In the genomic region with DNA sequence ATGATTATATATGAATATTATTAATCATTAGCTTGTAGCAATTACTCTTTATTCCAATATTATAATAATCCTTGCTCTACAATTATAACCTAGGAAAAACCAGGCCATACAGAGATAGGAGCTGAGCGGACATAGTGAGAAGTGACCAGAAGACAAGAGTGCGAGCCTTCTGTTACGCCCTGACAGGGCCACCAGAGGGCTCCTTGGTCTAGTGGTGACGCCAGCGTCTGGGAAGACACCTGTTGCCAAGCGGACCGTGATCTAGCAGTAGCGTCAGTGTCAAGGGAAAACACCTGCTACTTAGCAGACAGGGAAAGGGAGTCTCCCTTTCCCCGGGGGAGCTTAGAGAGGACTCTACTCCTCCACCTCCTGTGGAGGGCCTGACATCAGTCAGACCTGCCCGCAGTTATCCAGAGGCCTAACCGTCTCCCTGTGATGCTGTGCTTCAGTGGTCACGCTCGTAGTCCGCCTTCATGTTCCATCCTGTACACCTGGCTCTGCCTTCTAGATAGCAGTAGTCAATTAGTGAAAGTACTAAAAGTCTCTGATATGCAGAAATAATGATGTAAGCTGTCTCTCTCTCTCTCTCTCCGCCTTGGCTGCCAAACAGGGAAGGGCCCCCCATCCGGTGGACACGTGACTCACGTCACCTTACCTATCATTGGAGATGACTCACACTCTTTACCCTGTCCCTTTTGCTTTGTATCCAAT, we compare ENCODE assay signal across 7 cellular contexts. TPM values are rescaled to one million over a fixed set of nuclear protein-coding genes. Genes with fewer than 3 reads are reported as not detected.
DNase-seq lines count a peak whose midpoint lies in the region; TF ChIP-seq lines count a peak whose summit lies in the region.
"Not testable (repeated sequence)": the region's sequence is repeated elsewhere in the genome, so short reads cannot be mapped to it uniquely, and the experiment has no call there.
"Had no signal": no experiment of that assay in that cellular context is flagged by ENCODE, and none has a peak within 500 bp of the region (broad histone marks: within the 10 kb centered on the region; RNA-seq: fewer than 3 reads in every experiment).

No MANE protein-coding gene starts in this region.

- DNase-seq in CD14-positive monocyte (ENCODE audit: low spot score) = not testable (repeated sequence)
- DNase-seq in LoVo (ENCODE audit: low spot score) (peak; percentile 57), RPMI7951 (ENCODE audit: low read depth) (peak; percentile 35), head of caudate nucleus (peak in 41 of 42 donors; percentile 31 to 76 (median 57)), retina (peak; percentile 61)
- peak; percentile 85 for DNase-seq in activated effector memory CD4-positive, alpha-beta T cell treated with anti-CD3 and anti-CD28 coated beads, Interleukin-2, amount 50 U/mL, for 16 hours

- intact Hi-C loops in CD14-positive monocyte (cut with micrococcal nuclease); head of caudate nucleus (cut with DNase I): not testable (repeated sequence)

- peaks cover 13 to 31% (median 23%) of the 10 kb centered on the region in 3 donors for H3K27me3 Mint-ChIP-seq in CD14-positive monocyte (ENCODE audit: low read depth in 3 of 3)

- not testable (repeated sequence) for H3K36me3 Mint-ChIP-seq in CD14-positive monocyte

- not testable (repeated sequence) for H3K4me1 Mint-ChIP-seq in CD14-positive monocyte

- peak overlapping the region in 4 of 7 donors; percentile 42 to 74 (median 57) for H3K27ac Mint-ChIP-seq in CD14-positive monocyte

- H3K9me3 Mint-ChIP-seq in CD14-positive monocyte = not testable (repeated sequence)

- peak; percentile 68 for TF ChIP-seq CTCF in CD14-positive monocyte (IDR thresholded peaks at IDR 0.05)

- not testable (repeated sequence) for H3K4me3 Mint-ChIP-seq in CD14-positive monocyte

RNA-seq across cellular contexts. Expression of a gene that starts 2.2 kb away (rescaled TPM):
- not detected for polyA plus RNA-seq in CD14-positive monocyte
- total RNA-seq in RPMI7951 (2014; rRNA removed; shearing (Covaris generic)) = not detected in 2 replicates
- total RNA-seq: skeletal muscle tissue had no signal

RNA-seq across cellular contexts. Expression of a gene that starts 8.5 kb away (rescaled TPM):
- not detected for polyA plus RNA-seq in CD14-positive monocyte
- total RNA-seq in RPMI7951 (2014; rRNA removed; shearing (Covaris generic)) = not detected in 2 replicates
- total RNA-seq: skeletal muscle tissue had no signal

RNA-seq across cellular contexts. Expression of a gene that starts 18.2 kb away (rescaled TPM):
- polyA plus RNA-seq in CD14-positive monocyte = not detected
- not detected in 2 replicates for total RNA-seq in RPMI7951 (2014; rRNA removed; shearing (Covaris generic))
- total RNA-seq: skeletal muscle tissue had no signal

RNA-seq across cellular contexts. Expression of a gene that starts 23.8 kb away (rescaled TPM):
- polyA plus RNA-seq in CD14-positive monocyte = not detected
- total RNA-seq in RPMI7951 (2014; rRNA removed; shearing (Covaris generic)) = 0.10 TPM in 1 of 2 replicates, not detected in the other

RNA-seq across cellular contexts. Expression of a gene that starts 24.6 kb away (rescaled TPM):
- 10 to 100 TPM; 33.1 to 47.2 TPM for polyA plus RNA-seq in CD14-positive monocyte
- 49.4 and 79.2 TPM in 2 replicates for total RNA-seq in RPMI7951 (2014; rRNA removed; shearing (Covaris generic))
